Comparison of ENCODE assay signal across 9 cellular contexts in genomic region chr1:156123356-156124196, GRCh38. TPM values are rescaled to one million over a fixed set of nuclear protein-coding genes. Genes with fewer than 3 reads are reported as not detected.
A peak's percentile ranks its signal among the peaks of the same experiment; 100 is the strongest.
DNase-seq lines count a peak whose midpoint lies in the region; ATAC-seq and TF ChIP-seq lines count a peak whose summit lies in the region.
"Had no signal": no experiment of that assay in that cellular context is flagged by ENCODE, and none has a peak within 500 bp of the region (broad histone marks: within the 10 kb centered on the region; RNA-seq: fewer than 3 reads in every experiment).

No MANE protein-coding gene starts in this region.

- H3K4me2 ChIP-seq in GM23248 (ENCODE audit: unreplicated experiment): peak overlapping the region; percentile 98

- H3K36me3 Mint-ChIP-seq in WTC11: no peaks in the 10 kb centered on the region

- POLR2A ChIA-PET in WTC11 (lab: Charles Lee): interaction anchor here (0.7 to 2.3 kb wide), 5 partner anchors 9 to 27 kb away, joined by 3 to 8 read pairs (median 6); partner anchors contain the start of gene LMNA

- H2AFZ ChIP-seq in GM23248: no peak overlapping the region

- WGBS in GM23248 (ENCODE audit: low coverage in 1 of 2, low lambda C conversion rate in 2 of 2, missing lambda C conversion rate in 2 of 2), 2 experiments: 2% methylated on average over 13 to 14 of the region's 14 CpGs

- no peaks in the 10 kb centered on the region for H3K9me3 Mint-ChIP-seq in WTC11

- peaks cover 10% of the 10 kb centered on the region; the same call in 1 of the 2 replicates for H3K36me3 ChIP-seq in GM23248 (ENCODE audit: low read depth)

- TF ChIP-seq CTCF in 22Rv1 (IDR thresholded peaks at IDR 0.05) (peak; percentile 67), WTC11 (IDR thresholded peaks at IDR 0.05) (peak; percentile 16; the same call in 1 of the 2 replicates)

- ATAC-seq in WTC11 (peak; percentile 56), HG02840 (IDR thresholded peaks at IDR 0.05; ENCODE audit: low FRiP score, unreplicated experiment) (no peak)

- H3K9me3 ChIP-seq in GM23248 (ENCODE audit: low read depth): no peaks in the 10 kb centered on the region

- peak overlapping the region; percentile 100 for H3K9ac ChIP-seq in GM23248

- H3K27me3 ChIP-seq in GM23248 (replicated peaks; ENCODE audit: insufficient read depth): no peaks in the 10 kb centered on the region

- H3K4me1 Mint-ChIP-seq in WTC11: peaks cover 57% of the 10 kb centered on the region

- DNase-seq in GM23248: peak; percentile 96
- peak; percentile 97 for DNase-seq in NCI-H226
- peak; percentile 68 for DNase-seq in WTC11 (ENCODE audit: low spot score)
- peak; percentile 69 for DNase-seq in cerebellar cortex (ENCODE audit: low spot score)
- peak; percentile 97 for DNase-seq in kidney glomerular epithelial cell (lab: John Stamatoyannopoulos, UW)
- DNase-seq in stimulated activated CD4-positive, alpha-beta T cell treated with anti-CD3 and anti-CD28 coated beads, Interleukin-15, amount 100 ng/mL, for 24 hours: peak; percentile 79

- peaks cover 86% of the 10 kb centered on the region for H3K4me1 ChIP-seq in GM23248 (ENCODE audit: insufficient read depth)

- H3F3A ChIP-seq in GM23248 (ENCODE audit: insufficient read depth): peaks cover 77% of the 10 kb centered on the region

- peak overlapping the region; percentile 100 for H3K4me3 ChIP-seq in GM23248

- peaks cover 90% of the 10 kb centered on the region for H3K79me2 ChIP-seq in GM23248 (ENCODE audit: insufficient read depth)

- CTCF ChIA-PET in WTC11 (lab: Charles Lee): interaction anchor here (1.0 to 28.0 kb wide), 19 partner anchors 9 to 189 kb away, joined by 3 to 1176 read pairs (median 6); partner anchors contain the start of genes KHDC4, LMNA, MEX3A and PMF1

- in situ Hi-C loops in GM23248 (cut with MboI): no loop called here

- peaks cover 3% of the 10 kb centered on the region; the same call in 1 of the 2 replicates for H4K20me1 ChIP-seq in GM23248 (ENCODE audit: insufficient read depth)

- no peaks in the 10 kb centered on the region for H3K27me3 Mint-ChIP-seq in WTC11 (ENCODE audit: low read depth)

- no peaks in the 10 kb centered on the region for H3K9me2 ChIP-seq in GM23248 (ENCODE audit: insufficient read depth)

- H3K27ac ChIP-seq in 22Rv1 (peak overlapping the region; percentile 76), GM23248 (peak overlapping the region; percentile 100)

- peak overlapping the region; percentile 42 for H3K4me3 Mint-ChIP-seq in WTC11
- H3K4me3 Mint-ChIP-seq: B cell had no signal

- H3K27ac Mint-ChIP-seq in WTC11: peak overlapping the region; percentile 73
- H3K27ac Mint-ChIP-seq: B cell had no signal

TF ChIP-seq in WTC11, 78 proteins besides CTCF, POLR2A, EP300 and RAD21 (continues in another document):
- TF ChIP-seq RORB (CRISPR knock-in tag; IDR thresholded peaks at IDR 0.05) (no peak), SMAD4 (CRISPR knock-in tag; IDR thresholded peaks at IDR 0.05) (no peak), RELA (CRISPR knock-in tag; IDR thresholded peaks at IDR 0.05; ENCODE audit: borderline replicate concordance) (no peak), HMGA2 (CRISPR knock-in tag; IDR thresholded peaks at IDR 0.05) (no peak), NFE2L1 (CRISPR knock-in tag; IDR thresholded peaks at IDR 0.05) (0 out of 2 replicates have a peak, but pooled peaks have one; percentile 26), FOXK1 (CRISPR knock-in tag; IDR thresholded peaks at IDR 0.05) (0 out of 2 replicates have a peak, but pooled peaks have one; percentile 47), MLX (CRISPR knock-in tag; IDR thresholded peaks at IDR 0.05) (no peak), ZMAT4 (CRISPR knock-in tag; IDR thresholded peaks at IDR 0.05) (no peak), GABPB1 (CRISPR knock-in tag; IDR thresholded peaks at IDR 0.05) (0 out of 2 replicates have a peak, but pooled peaks have one; percentile 47), NR3C1 (CRISPR knock-in tag; conservative IDR thresholded peaks at IDR 0.05; ENCODE audit: low read depth) (no peak), NR2C2 (CRISPR knock-in tag; IDR thresholded peaks at IDR 0.05) (no peak)
- TF ChIP-seq, protein P1, sequence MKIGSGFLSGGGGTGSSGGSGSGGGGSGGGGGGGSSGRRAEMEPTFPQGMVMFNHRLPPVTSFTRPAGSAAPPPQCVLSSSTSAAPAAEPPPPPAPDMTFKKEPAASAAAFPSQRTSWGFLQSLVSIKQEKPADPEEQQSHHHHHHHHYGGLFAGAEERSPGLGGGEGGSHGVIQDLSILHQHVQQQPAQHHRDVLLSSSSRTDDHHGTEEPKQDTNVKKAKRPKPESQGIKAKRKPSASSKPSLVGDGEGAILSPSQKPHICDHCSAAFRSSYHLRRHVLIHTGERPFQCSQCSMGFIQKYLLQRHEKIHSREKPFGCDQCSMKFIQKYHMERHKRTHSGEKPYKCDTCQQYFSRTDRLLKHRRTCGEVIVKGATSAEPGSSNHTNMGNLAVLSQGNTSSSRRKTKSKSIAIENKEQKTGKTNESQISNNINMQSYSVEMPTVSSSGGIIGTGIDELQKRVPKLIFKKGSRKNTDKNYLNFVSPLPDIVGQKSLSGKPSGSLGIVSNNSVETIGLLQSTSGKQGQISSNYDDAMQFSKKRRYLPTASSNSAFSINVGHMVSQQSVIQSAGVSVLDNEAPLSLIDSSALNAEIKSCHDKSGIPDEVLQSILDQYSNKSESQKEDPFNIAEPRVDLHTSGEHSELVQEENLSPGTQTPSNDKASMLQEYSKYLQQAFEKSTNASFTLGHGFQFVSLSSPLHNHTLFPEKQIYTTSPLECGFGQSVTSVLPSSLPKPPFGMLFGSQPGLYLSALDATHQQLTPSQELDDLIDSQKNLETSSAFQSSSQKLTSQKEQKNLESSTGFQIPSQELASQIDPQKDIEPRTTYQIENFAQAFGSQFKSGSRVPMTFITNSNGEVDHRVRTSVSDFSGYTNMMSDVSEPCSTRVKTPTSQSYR (CRISPR knock-in tag; IDR thresholded peaks at IDR 0.05): no peak
- TF ChIP-seq, protein P2, sequence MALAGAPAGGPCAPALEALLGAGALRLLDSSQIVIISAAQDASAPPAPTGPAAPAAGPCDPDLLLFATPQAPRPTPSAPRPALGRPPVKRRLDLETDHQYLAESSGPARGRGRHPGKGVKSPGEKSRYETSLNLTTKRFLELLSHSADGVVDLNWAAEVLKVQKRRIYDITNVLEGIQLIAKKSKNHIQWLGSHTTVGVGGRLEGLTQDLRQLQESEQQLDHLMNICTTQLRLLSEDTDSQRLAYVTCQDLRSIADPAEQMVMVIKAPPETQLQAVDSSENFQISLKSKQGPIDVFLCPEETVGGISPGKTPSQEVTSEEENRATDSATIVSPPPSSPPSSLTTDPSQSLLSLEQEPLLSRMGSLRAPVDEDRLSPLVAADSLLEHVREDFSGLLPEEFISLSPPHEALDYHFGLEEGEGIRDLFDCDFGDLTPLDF (CRISPR knock-in tag; IDR thresholded peaks at IDR 0.05): no peak
- TF ChIP-seq, protein P3, sequence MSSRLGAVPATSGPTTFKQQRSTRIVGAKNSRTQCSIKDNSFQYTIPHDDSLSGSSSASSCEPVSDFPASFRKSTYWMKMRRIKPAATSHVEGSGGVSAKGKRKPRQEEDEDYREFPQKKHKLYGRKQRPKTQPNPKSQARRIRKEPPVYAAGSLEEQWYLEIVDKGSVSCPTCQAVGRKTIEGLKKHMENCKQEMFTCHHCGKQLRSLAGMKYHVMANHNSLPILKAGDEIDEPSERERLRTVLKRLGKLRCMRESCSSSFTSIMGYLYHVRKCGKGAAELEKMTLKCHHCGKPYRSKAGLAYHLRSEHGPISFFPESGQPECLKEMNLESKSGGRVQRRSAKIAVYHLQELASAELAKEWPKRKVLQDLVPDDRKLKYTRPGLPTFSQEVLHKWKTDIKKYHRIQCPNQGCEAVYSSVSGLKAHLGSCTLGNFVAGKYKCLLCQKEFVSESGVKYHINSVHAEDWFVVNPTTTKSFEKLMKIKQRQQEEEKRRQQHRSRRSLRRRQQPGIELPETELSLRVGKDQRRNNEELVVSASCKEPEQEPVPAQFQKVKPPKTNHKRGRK (CRISPR knock-in tag; IDR thresholded peaks at IDR 0.05; ENCODE audit: borderline replicate concordance): no peak

RNA-seq across cellular contexts. Expression of gene LMNA, which starts 9.1 kb away (rescaled TPM):
- 1,219 and 1,322 TPM in 2 replicates for total RNA-seq in GM23248 (2014; rRNA removed; shearing (Covaris generic))
- 1,230 and 1,270 TPM in 2 replicates for polyA plus RNA-seq in GM23248 (2016; fragmentation: Nextera tagmentation; extraction: Ambion mirVana)
- 40.7 to 68.8 TPM (median 46.2 TPM) in 3 replicates for total RNA-seq in WTC11 (2021)

RNA-seq across cellular contexts. Expression of gene SEMA4A, which starts 29.8 kb away (rescaled TPM):
- total RNA-seq in GM23248 (2014; rRNA removed; shearing (Covaris generic)): 1.1 TPM in 1 of 2 replicates, not detected in the other
- polyA plus RNA-seq in GM23248 (2016; fragmentation: Nextera tagmentation; extraction: Ambion mirVana): 0.35 and 0.51 TPM in 2 replicates
- total RNA-seq in WTC11 (2021): 6.9 to 12.4 TPM (median 8.7 TPM) in 3 replicates

RNA-seq across cellular contexts. Expression of gene MEX3A, which starts 41.3 kb away (rescaled TPM):
- 0.13 and 0.22 TPM in 2 replicates for total RNA-seq in GM23248 (2014; rRNA removed; shearing (Covaris generic))
- polyA plus RNA-seq in GM23248 (2016; fragmentation: Nextera tagmentation; extraction: Ambion mirVana): 0.05 TPM in 2 replicates
- total RNA-seq in WTC11 (2021): 66.3 to 79.1 TPM (median 70.6 TPM) in 3 replicates

Comparison
In these comparisons a context has a peak if more than half of its experiments do, and no peak if none do; other contexts are left out.
1. RNA of gene LMNA, which starts 9.1 kb away (total RNA-seq): 1,219 to 1,322 TPM in GM23248; 40.7 to 68.8 TPM in WTC11; every median in the first group is over 10 times any median in the second.
2. RNA of gene MEX3A, which starts 41.3 kb away (total RNA-seq): 66.3 to 79.1 TPM in WTC11; 0.13 to 0.22 TPM in GM23248; every median in the first group is over 10 times any median in the second.
3. Peak in every context shown above with its lines, with median percentiles within 50 percentile points of each other: DNase-seq.